8 cellular contexts compared by ENCODE assay signal in the genomic region with DNA sequence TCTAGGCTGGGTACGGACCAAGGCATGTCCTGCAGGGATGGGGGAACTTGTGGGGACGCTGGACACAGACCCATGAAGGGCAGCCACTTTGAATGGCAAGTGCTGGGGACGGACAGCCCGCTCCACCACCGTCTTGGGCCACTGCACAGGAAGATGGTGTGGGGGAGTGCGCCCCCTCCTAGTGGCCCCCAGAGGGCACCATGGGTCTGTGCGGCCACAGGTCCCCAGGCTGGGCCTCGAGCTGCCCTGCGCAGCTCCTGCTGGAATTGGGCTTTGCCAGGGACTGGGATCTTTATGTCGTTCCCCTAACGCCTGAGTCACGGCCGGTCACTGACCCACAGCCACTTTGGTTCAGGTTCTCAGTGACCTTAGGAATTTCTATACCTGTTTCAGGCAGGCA. TPM values are rescaled to one million over a fixed set of nuclear protein-coding genes. Genes with fewer than 3 reads are reported as not detected.
A peak's percentile ranks its signal among the peaks of the same experiment; 100 is the strongest.
DNase-seq lines count a peak whose midpoint lies in the region; ATAC-seq and TF ChIP-seq lines count a peak whose summit lies in the region.

No MANE protein-coding gene starts in this region.

- H4K91ac ChIP-seq in mesenchymal stem cell (ENCODE audit: low read length): no peak overlapping the region

- H3K23ac ChIP-seq in mesenchymal stem cell (ENCODE audit: low read length in 2 of 2): no peak overlapping the region

- no peaks in the 10 kb centered on the region for H3K9me3 ChIP-seq in mesenchymal stem cell (ENCODE audit: control insufficient read depth, low read length)

- H2BK15ac ChIP-seq in mesenchymal stem cell (ENCODE audit: low read depth, poor library complexity, severe bottlenecking): no peak overlapping the region

- H4K8ac ChIP-seq in mesenchymal stem cell (ENCODE audit: low read length): no peak overlapping the region

- H2BK12ac ChIP-seq in mesenchymal stem cell (ENCODE audit: low read length in 2 of 2): no peak overlapping the region

- no peak for DNase-seq in CD14-positive monocyte (ENCODE audit: low spot score)
- DNase-seq in HEK293T (ENCODE audit: extremely low spot score): peak; percentile 26
- DNase-seq in cardiac fibroblast (ENCODE audit: low read depth in 2 of 2): peak; percentile 11 to 27
- DNase-seq in mesenchymal stem cell: peak; percentile 21
- DNase-seq in stimulated activated CD4-positive, alpha-beta T cell treated with anti-CD3 and anti-CD28 coated beads, Interleukin-2, amount 100 ng/mL, for 48 hours: no peak
- no peak for DNase-seq in stimulated activated CD4-positive, alpha-beta T cell treated with anti-CD3 and anti-CD28 coated beads, Interleukin-2, amount 100 ng/mL, for 24 hours

- peaks cover 0 to 2% (median 0%) of the 10 kb centered on the region in 3 donors for H3K27me3 Mint-ChIP-seq in CD14-positive monocyte (ENCODE audit: low read depth in 3 of 3)

- no peak overlapping the region for H2AK5ac ChIP-seq in mesenchymal stem cell (ENCODE audit: low read length, severe bottlenecking)

- CTCF ChIA-PET in HEK293T (lab: Yijun Ruan, JAX): interaction anchor here (1.2 to 1.4 kb wide), 2 partner anchors 14 to 25 kb away, joined by 4 to 9 read pairs; no protein-coding TSS in a partner anchor

- H3K9me3 Mint-ChIP-seq in CD14-positive monocyte: no peaks in the 10 kb centered on the region

- H2AFZ ChIP-seq in mesenchymal stem cell (ENCODE audit: low read depth, low read length): no peak overlapping the region

- H3K9ac ChIP-seq in mesenchymal stem cell (ENCODE audit: low read length): no peak overlapping the region

- H3K36me3 ChIP-seq in mesenchymal stem cell (ENCODE audit: control insufficient read depth in 1 of 2, insufficient read depth in 2 of 2, low read depth in 1 of 2, low read length in 2 of 2): peaks cover 83 to 92% of the 10 kb centered on the region in 2 experiments

- H3K4me1 ChIP-seq in mesenchymal stem cell (ENCODE audit: control insufficient read depth, insufficient read depth, low read depth, low read length): no peaks in the 10 kb centered on the region

- peaks cover 27% of the 10 kb centered on the region for H3K79me1 ChIP-seq in mesenchymal stem cell (replicated peaks; ENCODE audit: low read length, poor library complexity, severe bottlenecking)

- TF ChIP-seq CTCF in CD14-positive monocyte (IDR thresholded peaks at IDR 0.05) (no peak), cardiac fibroblast (IDR thresholded peaks at IDR 0.05; ENCODE audit: low read depth, low read length) (peak; percentile 40)

- H3K27me3 ChIP-seq in mesenchymal stem cell (ENCODE audit: control insufficient read depth in 1 of 2, insufficient read depth in 1 of 2, low read length in 2 of 2): no peaks in the 10 kb centered on the region

- H3K36me3 Mint-ChIP-seq in CD14-positive monocyte: peaks cover 56 to 57% of the 10 kb centered on the region in 2 donors

- H3K4ac ChIP-seq in mesenchymal stem cell (ENCODE audit: low read depth in 1 of 2, low read length in 2 of 2): no peak overlapping the region

- H3K4me3 ChIP-seq in cardiac fibroblast (replicated peaks in 1 of 2; ENCODE audit: low read depth in 2 of 2, low read length in 2 of 2): no peak overlapping the region
- H3K4me3 ChIP-seq in mesenchymal stem cell (ENCODE audit: insufficient read depth in 1 of 2, low read depth in 1 of 2, low read length in 2 of 2): no peak overlapping the region

- H3K4me1 Mint-ChIP-seq in CD14-positive monocyte: peaks cover 46% of the 10 kb centered on the region

- POLR2A ChIA-PET in HEK293T (lab: Yijun Ruan, JAX): no interaction called here

- H3K27ac ChIP-seq in mesenchymal stem cell (ENCODE audit: low read length, poor library complexity, severe bottlenecking): no peak overlapping the region

- no peak overlapping the region for H2BK5ac ChIP-seq in mesenchymal stem cell (ENCODE audit: low read depth, low read length, poor library complexity, severe bottlenecking)

- H3K4me2 ChIP-seq in mesenchymal stem cell (ENCODE audit: low read length, poor library complexity, severe bottlenecking): no peak overlapping the region

- peak overlapping the region in 4 of 7 donors; percentile 12 to 82 (median 56) for H3K27ac Mint-ChIP-seq in CD14-positive monocyte

- no peak for ATAC-seq in GM21423 (IDR thresholded peaks at IDR 0.05; ENCODE audit: unreplicated experiment)
- ATAC-seq in HG02938 (IDR thresholded peaks at IDR 0.05; ENCODE audit: unreplicated experiment): no peak

- WGBS in mesenchymal stem cell: 89% methylated on average over 13 of the region's 13 CpGs

- no peak overlapping the region for H3K4me3 Mint-ChIP-seq in CD14-positive monocyte

- H3K14ac ChIP-seq in mesenchymal stem cell (ENCODE audit: low read length in 2 of 2): no peak overlapping the region

- intact Hi-C loops in CD14-positive monocyte (cut with micrococcal nuclease): no loop called here

- H2BK120ac ChIP-seq in mesenchymal stem cell (ENCODE audit: low read depth, low read length): no peak overlapping the region

- no peak overlapping the region for H3K18ac ChIP-seq in mesenchymal stem cell (ENCODE audit: low read depth in 1 of 2, low read length in 2 of 2)

TF ChIP-seq in HEK293T, 16 proteins besides CTCF, POLR2A, EP300 and RAD21:
- TF ChIP-seq FOXM1 (IDR thresholded peaks at IDR 0.05; ENCODE audit: borderline replicate concordance): no peak

RNA-seq across cellular contexts. Expression of a gene that starts 44.4 kb away (rescaled TPM):
- 10 to 100 TPM; 10.1 to 13.3 TPM for polyA plus RNA-seq in CD14-positive monocyte
- polyA plus RNA-seq in mesenchymal stem cell (2013, experiment 1 of 2): 17.5 TPM
- 14.3 TPM for polyA plus RNA-seq in mesenchymal stem cell (2013, experiment 2 of 2)

Comparison
In these comparisons a context has a peak if more than half of its experiments do, and no peak if none do; other contexts are left out.
1. DNase-seq: peak in HEK293T (single experiment), cardiac fibroblast (2 of 2) and mesenchymal stem cell (single experiment); none in CD14-positive monocyte (single experiment), stimulated activated CD4-positive, alpha-beta T cell treated with anti-CD3 and anti-CD28 coated beads, Interleukin-2, amount 100 ng/mL, for 48 hours (0 of 2) and stimulated activated CD4-positive, alpha-beta T cell treated with anti-CD3 and anti-CD28 coated beads, Interleukin-2, amount 100 ng/mL, for 24 hours (0 of 2).